In genomic region chr15:38304486-38304885, GRCh38 we compare ENCODE assay signal across 1 cellular context.
TF ChIP-seq lines count a peak whose summit lies in the region.

No MANE protein-coding gene starts in this region.

TF ChIP-seq in GM23338, 12 proteins besides CTCF, POLR2A, EP300 and RAD21 (continued from another document):
- no peak for TF ChIP-seq ZNF462 (CRISPR knock-in tag; IDR thresholded peaks at IDR 0.05)
- no peak for TF ChIP-seq EZH2phosphoT487 (IDR thresholded peaks at IDR 0.05; ENCODE audit: unreplicated experiment)
- TF ChIP-seq NANOG (IDR thresholded peaks at IDR 0.05; ENCODE audit: borderline replicate concordance), result no peak
